Comparison of ENCODE assay signal across 6 cellular contexts in the genomic region with DNA sequence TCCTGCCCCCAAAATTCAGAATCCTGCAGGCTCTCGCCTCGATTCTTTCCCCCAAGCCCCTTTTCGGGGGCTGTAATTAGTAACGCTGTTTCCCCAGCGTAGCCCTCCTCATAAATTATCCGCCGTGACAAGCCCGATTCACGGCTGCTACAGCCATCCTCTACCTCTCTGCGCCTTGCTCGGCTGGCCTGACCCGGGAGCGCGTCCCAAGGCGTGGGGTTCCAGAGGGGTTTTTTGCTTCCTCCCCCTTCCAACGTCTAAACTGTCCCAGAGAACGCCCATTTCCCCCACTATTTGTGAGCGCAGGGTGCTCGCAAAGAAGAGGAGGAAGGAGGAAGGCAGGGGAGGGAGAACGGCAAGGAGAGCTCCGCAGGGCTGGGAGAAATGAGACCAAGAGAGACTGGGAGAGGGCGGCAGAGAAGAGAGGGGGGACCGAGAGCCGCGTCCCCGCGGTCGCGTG. TPM values are rescaled to one million over a fixed set of nuclear protein-coding genes. Genes with fewer than 3 reads are reported as not detected.
A peak's percentile ranks its signal among the peaks of the same experiment; 100 is the strongest.
DNase-seq lines count a peak whose midpoint lies in the region; ATAC-seq lines count a peak whose summit lies in the region.

No MANE protein-coding gene starts in this region.

- H3K14ac ChIP-seq in neuronal stem cell (ENCODE audit: low read length): no peak overlapping the region

- no peak overlapping the region for H3K9ac ChIP-seq in HUES48 (ENCODE audit: low read depth, low read length)
- H3K9ac ChIP-seq in duodenal mucosa (ENCODE audit: low read depth in 1 of 2, low read length in 2 of 2): peak overlapping the region; percentile 70 to 74
- H3K9ac ChIP-seq in neuronal stem cell (ENCODE audit: low read depth, low read length, poor library complexity): no peak overlapping the region

- H3K4me2 ChIP-seq in neuronal stem cell (ENCODE audit: insufficient read depth, low read length, poor library complexity, severe bottlenecking): peak overlapping the region; percentile 59

- H3K4me1 ChIP-seq in HUES48 (ENCODE audit: control insufficient read depth, insufficient read depth, low read length): peaks cover 4% of the 10 kb centered on the region; the same call in 1 of the 2 replicates
- peaks cover 6 to 20% of the 10 kb centered on the region in 2 donors for H3K4me1 ChIP-seq in duodenal mucosa (ENCODE audit: control insufficient read depth in 1 of 2, insufficient read depth in 2 of 2, low read length in 2 of 2)
- no peaks in the 10 kb centered on the region for H3K4me1 ChIP-seq in neuronal stem cell (ENCODE audit: control insufficient read depth in 2 of 2, insufficient read depth in 1 of 2, low read depth in 1 of 2, low read length in 2 of 2)

- no peak overlapping the region for H2BK15ac ChIP-seq in neuronal stem cell (ENCODE audit: low read length)

- H2AK5ac ChIP-seq in neuronal stem cell (ENCODE audit: low read depth, low read length): no peak overlapping the region

- DNase-seq in neuronal stem cell (ENCODE audit: low spot score): no peak
- no peak for DNase-seq in superior temporal gyrus (ENCODE audit: extremely low spot score)

- H3K4me3 ChIP-seq in HUES48 (ENCODE audit: low read depth, low read length) (peak overlapping the region; percentile 60; the same call in 1 of the 2 replicates), duodenal mucosa (ENCODE audit: low read depth in 1 of 2, low read length in 2 of 2) (peak overlapping the region; percentile 71 to 75), neuronal stem cell (ENCODE audit: low read length in 2 of 2) (no peak overlapping the region)

- H3K36me3 ChIP-seq in HUES48 (ENCODE audit: control insufficient read depth, insufficient read depth, low read length) (no peaks in the 10 kb centered on the region), duodenal mucosa (ENCODE audit: control insufficient read depth in 1 of 2, insufficient read depth in 2 of 2, low read length in 2 of 2) (no peaks in the 10 kb centered on the region), neuronal stem cell (replicated peaks in 1 of 2; ENCODE audit: control insufficient read depth in 2 of 2, insufficient read depth in 2 of 2, low read length in 2 of 2) (no peaks in the 10 kb centered on the region)

- peak overlapping the region; percentile 87 for H2AFZ ChIP-seq in neuronal stem cell (ENCODE audit: low read length)

- H3K27me3 ChIP-seq in HUES48 (ENCODE audit: control insufficient read depth, insufficient read depth, low read length) (peaks cover 100% of the 10 kb centered on the region), duodenal mucosa (ENCODE audit: control insufficient read depth in 1 of 2, insufficient read depth in 2 of 2, low read length in 2 of 2) (peaks cover 61 to 62% of the 10 kb centered on the region in 2 donors), neuronal stem cell (ENCODE audit: control insufficient read depth in 3 of 3, insufficient read depth in 3 of 3, low read depth in 1 of 3, low read length in 3 of 3) (peaks cover 59 to 100% (median 100%) of the 10 kb centered on the region in 3 experiments)

- H3K9me3 ChIP-seq in HUES48 (ENCODE audit: control insufficient read depth, insufficient read depth, low read length): no peaks in the 10 kb centered on the region
- H3K9me3 ChIP-seq in duodenal mucosa (ENCODE audit: control insufficient read depth in 1 of 2, low read length in 2 of 2): no peaks in the 10 kb centered on the region
- H3K9me3 ChIP-seq in neuronal stem cell (replicated peaks in 1 of 2; ENCODE audit: control insufficient read depth in 2 of 2, insufficient read depth in 1 of 2, low read depth in 1 of 2, low read length in 2 of 2): peaks cover 3 to 14% of the 10 kb centered on the region in 2 donors

- no CpG with 5 or more reads among the region's 29 CpGs for WGBS in neuronal stem cell (ENCODE audit: extremely low coverage in 2 of 2, insufficient read length in 2 of 2, insufficient replicate concordance in 1 of 2), 2 donors

- H2BK120ac ChIP-seq in neuronal stem cell (ENCODE audit: low read depth, low read length): no peak overlapping the region

- H4K8ac ChIP-seq in neuronal stem cell (ENCODE audit: low read depth, low read length): no peak overlapping the region

- no peak overlapping the region for H3K18ac ChIP-seq in neuronal stem cell (ENCODE audit: low read length)

- no peak overlapping the region for H3K27ac ChIP-seq in HUES48 (ENCODE audit: low read depth, low read length)
- H3K27ac ChIP-seq in duodenal mucosa (ENCODE audit: low read depth, low read length): peak overlapping the region; percentile 78
- H3K27ac ChIP-seq in neuronal stem cell (replicated peaks; ENCODE audit: low read length): no peak overlapping the region

- H2BK12ac ChIP-seq in neuronal stem cell (ENCODE audit: low read length): no peak overlapping the region

- no peak overlapping the region for H4K91ac ChIP-seq in neuronal stem cell (ENCODE audit: low read depth, low read length, poor library complexity)

- peak overlapping the region; percentile 29 for H3K23ac ChIP-seq in neuronal stem cell (ENCODE audit: low read depth, low read length, poor library complexity)

- no peaks in the 10 kb centered on the region for H3K79me1 ChIP-seq in neuronal stem cell (ENCODE audit: low read depth, low read length)

- ATAC-seq in GM21825 (IDR thresholded peaks at IDR 0.05; ENCODE audit: unreplicated experiment) (no peak), GM21381 (IDR thresholded peaks at IDR 0.05; ENCODE audit: unreplicated experiment) (no peak)

- no peak overlapping the region for H3K4ac ChIP-seq in neuronal stem cell (ENCODE audit: low read length)

- no peak overlapping the region for H2BK5ac ChIP-seq in neuronal stem cell (ENCODE audit: low read length)

RNA-seq across cellular contexts. Expression of a gene that starts 0.9 kb away (rescaled TPM):
- polyA plus RNA-seq in neuronal stem cell (2013, experiment 1 of 2): not detected
- not detected for polyA plus RNA-seq in neuronal stem cell (2013, experiment 2 of 2)

RNA-seq across cellular contexts. Expression of a gene that starts 5.0 kb away (rescaled TPM):
- polyA plus RNA-seq in neuronal stem cell (2013, experiment 1 of 2): not detected
- polyA plus RNA-seq in neuronal stem cell (2013, experiment 2 of 2): not detected

RNA-seq across cellular contexts. Expression of a gene that starts 9.8 kb away (rescaled TPM):
- polyA plus RNA-seq in neuronal stem cell (2013, experiment 1 of 2): not detected
- not detected for polyA plus RNA-seq in neuronal stem cell (2013, experiment 2 of 2)

RNA-seq across cellular contexts. Expression of a gene that starts 12.0 kb away (rescaled TPM):
- polyA plus RNA-seq in neuronal stem cell (2013, experiment 1 of 2): not detected
- polyA plus RNA-seq in neuronal stem cell (2013, experiment 2 of 2): not detected

RNA-seq across cellular contexts. Expression of a gene that starts 13.9 kb away (rescaled TPM):
- polyA plus RNA-seq in neuronal stem cell (2013, experiment 1 of 2): not detected
- polyA plus RNA-seq in neuronal stem cell (2013, experiment 2 of 2): not detected

Comparison
In these comparisons a context has a peak if more than half of its experiments do, and no peak if none do; other contexts are left out.
1. H3K4me3 ChIP-seq: peak in HUES48 (single experiment) and duodenal mucosa (2 of 2); none in neuronal stem cell (0 of 2).
2. H3K9ac ChIP-seq: peak in duodenal mucosa (2 of 2); none in HUES48 (single experiment) and neuronal stem cell (single experiment).